Comparison of ENCODE assay signal across 1 cellular context in genomic region chr1:32709075-32709474, GRCh38.
TF ChIP-seq lines count a peak whose summit lies in the region.

No MANE protein-coding gene starts in this region.

TF ChIP-seq in K562, 482 proteins besides CTCF, POLR2A, EP300 and RAD21:
- peak; percentile 75 for TF ChIP-seq PRDM10 (IDR thresholded peaks at IDR 0.05; ENCODE audit: partially characterized antibody)
- TF ChIP-seq, protein P1, sequence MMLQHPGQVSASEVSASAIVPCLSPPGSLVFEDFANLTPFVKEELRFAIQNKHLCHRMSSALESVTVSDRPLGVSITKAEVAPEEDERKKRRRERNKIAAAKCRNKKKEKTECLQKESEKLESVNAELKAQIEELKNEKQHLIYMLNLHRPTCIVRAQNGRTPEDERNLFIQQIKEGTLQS (IDR thresholded peaks at IDR 0.05) = no peak
- TF ChIP-seq, protein P1 (CRISPR knock-in tag; conservative IDR thresholded peaks at IDR 0.05) = no peak
